ENCODE assay signal across 1 cellular context in the genomic region with DNA sequence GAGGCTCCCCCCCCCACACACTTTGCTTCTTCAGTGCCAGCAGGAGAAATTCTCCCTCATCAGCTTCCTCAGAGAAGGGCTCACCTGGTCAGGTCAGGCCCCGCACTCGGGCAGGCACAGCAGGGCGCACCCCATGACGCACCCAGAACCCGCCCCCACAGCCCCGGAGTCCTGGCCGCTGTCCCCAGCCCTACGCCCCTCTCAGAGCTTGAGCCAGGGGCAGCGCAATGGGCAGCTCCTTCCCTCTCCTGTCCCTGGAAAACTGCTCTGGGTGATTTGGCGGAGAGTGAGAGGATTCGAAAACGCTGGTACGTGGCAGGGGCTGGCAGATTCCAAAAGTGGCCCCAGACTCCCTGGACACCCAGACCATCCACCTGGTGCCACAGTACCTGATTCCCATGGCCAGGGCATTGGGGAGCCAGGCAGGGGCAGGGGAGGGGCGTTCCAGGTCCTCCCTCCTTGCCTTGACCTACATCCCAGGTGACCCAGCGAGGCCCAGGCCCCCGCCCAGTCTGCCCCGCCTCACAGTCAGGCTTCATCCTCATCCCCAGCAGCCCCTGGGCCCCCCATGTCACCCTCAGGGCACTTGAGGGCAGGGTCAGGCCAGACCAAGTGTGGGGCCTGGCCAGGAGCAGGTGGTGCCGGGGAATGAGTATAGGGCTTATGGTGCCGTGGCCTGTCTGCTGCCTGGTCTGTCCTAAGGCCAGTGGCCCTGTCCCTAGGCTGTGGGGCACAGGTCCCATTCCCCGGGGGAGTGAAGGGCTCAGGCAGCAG.
TF ChIP-seq lines count a peak whose summit lies in the region.

No MANE protein-coding gene starts in this region.

TF ChIP-seq in H1, 55 proteins besides CTCF, POLR2A, EP300 and RAD21:
- TF ChIP-seq TCF12 (IDR thresholded peaks at IDR 0.05; ENCODE audit: low read depth, low read length) (no peak), PHF8 (conservative IDR thresholded peaks at IDR 0.05; ENCODE audit: low read depth, low read length) (no peak), NRF1 (IDR thresholded peaks at IDR 0.05; ENCODE audit: low read depth, low read length) (no peak), SIRT6 (IDR thresholded peaks at IDR 0.05; ENCODE audit: low read length) (no peak), RBBP5 (IDR thresholded peaks at IDR 0.05; ENCODE audit: borderline replicate concordance, low read depth, low read length) (no peak), HDAC2 (IDR thresholded peaks at IDR 0.05; ENCODE audit: borderline replicate concordance in 1 of 2, low read depth in 2 of 2, low read length in 2 of 2) (no peak), FOSL1 (IDR thresholded peaks at IDR 0.05; ENCODE audit: insufficient read depth, low read depth, low read length) (no peak), SP2 (IDR thresholded peaks at IDR 0.05; ENCODE audit: low read length) (no peak), TAF7 (optimal IDR thresholded peaks at IDR 0.05; ENCODE audit: borderline replicate concordance, low read depth, low read length) (no peak), JUN (IDR thresholded peaks at IDR 0.05; ENCODE audit: low read depth, low read length) (no peak), SP4 (IDR thresholded peaks at IDR 0.05; ENCODE audit: low read length) (no peak), HDAC6 (IDR thresholded peaks at IDR 0.05; ENCODE audit: low read depth, low read length) (no peak), GTF2F1 (IDR thresholded peaks at IDR 0.05; ENCODE audit: borderline replicate concordance, low read depth, low read length) (no peak), BRCA1 (IDR thresholded peaks at IDR 0.05; ENCODE audit: low read depth, low read length) (no peak), KDM1A (IDR thresholded peaks at IDR 0.05; ENCODE audit: borderline replicate concordance, low read length) (no peak), RFX5 (IDR thresholded peaks at IDR 0.05; ENCODE audit: borderline replicate concordance, low read depth, low read length) (no peak), TEAD4 (IDR thresholded peaks at IDR 0.05; ENCODE audit: low read depth, low read length) (no peak), SRF (IDR thresholded peaks at IDR 0.05; ENCODE audit: low read depth, low read length) (no peak)
- TF ChIP-seq, protein P1, sequence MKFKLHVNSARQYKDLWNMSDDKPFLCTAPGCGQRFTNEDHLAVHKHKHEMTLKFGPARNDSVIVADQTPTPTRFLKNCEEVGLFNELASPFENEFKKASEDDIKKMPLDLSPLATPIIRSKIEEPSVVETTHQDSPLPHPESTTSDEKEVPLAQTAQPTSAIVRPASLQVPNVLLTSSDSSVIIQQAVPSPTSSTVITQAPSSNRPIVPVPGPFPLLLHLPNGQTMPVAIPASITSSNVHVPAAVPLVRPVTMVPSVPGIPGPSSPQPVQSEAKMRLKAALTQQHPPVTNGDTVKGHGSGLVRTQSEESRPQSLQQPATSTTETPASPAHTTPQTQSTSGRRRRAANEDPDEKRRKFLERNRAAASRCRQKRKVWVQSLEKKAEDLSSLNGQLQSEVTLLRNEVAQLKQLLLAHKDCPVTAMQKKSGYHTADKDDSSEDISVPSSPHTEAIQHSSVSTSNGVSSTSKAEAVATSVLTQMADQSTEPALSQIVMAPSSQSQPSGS (IDR thresholded peaks at IDR 0.05; ENCODE audit: low read length), result no peak
- TF ChIP-seq, protein P2, sequence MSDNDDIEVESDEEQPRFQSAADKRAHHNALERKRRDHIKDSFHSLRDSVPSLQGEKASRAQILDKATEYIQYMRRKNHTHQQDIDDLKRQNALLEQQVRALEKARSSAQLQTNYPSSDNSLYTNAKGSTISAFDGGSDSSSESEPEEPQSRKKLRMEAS (IDR thresholded peaks at IDR 0.05), result no peak
